In genomic region chr6:27132532-27133280, GRCh38 we compare ENCODE assay signal across 8 cellular contexts.
A peak's percentile ranks its signal among the peaks of the same experiment; 100 is the strongest.
DNase-seq lines count a peak whose midpoint lies in the region; ATAC-seq and TF ChIP-seq lines count a peak whose summit lies in the region.

No MANE protein-coding gene starts in this region.

- peak overlapping the region; percentile 78 for H2AFZ ChIP-seq in PC-9

- H3K79me2 ChIP-seq in PC-9 (ENCODE audit: low read depth) = no peaks in the 10 kb centered on the region

- BruUV-seq in PC-9 (replicated peaks; lab: Mats Ljungman, UMichigan) = no TSS peak

- intact Hi-C loops in PC-9 (cut with micrococcal nuclease; ENCODE audit: unreplicated experiment) = loop anchor here (1.0 to 10.0 kb wide), 7 partner anchors 15 to 1100 kb away; a partner anchor contains a TSS

- no peaks in the 10 kb centered on the region for H3K27me3 ChIP-seq in PC-9 (ENCODE audit: insufficient read depth, low read depth)

- no peaks in the 10 kb centered on the region for H4K20me1 ChIP-seq in PC-9 (ENCODE audit: insufficient read depth)

- H3K27ac Mint-ChIP-seq in naive B cell = no peak overlapping the region
- H3K27ac Mint-ChIP-seq in stimulated activated memory B cell treated with anti-CD40 and anti-IgM and Interleukin-4, amounts not matched to agents 10 μg/mL and 1 μg/mL and 100 μg/mL, for 72 hours = no peak overlapping the region

- peaks cover 35% of the 10 kb centered on the region for H3F3A ChIP-seq in PC-9 (ENCODE audit: insufficient read depth, low read depth)

- POLR2A ChIA-PET in PC-9 (lab: Charles Lee; ENCODE audit: unreplicated experiment) = interaction anchor here (0.5 to 3.8 kb wide), 27 partner anchors 11 to 1100 kb away, joined by 3 to 202 read pairs (median 4); a partner anchor contains a TSS

- H3K9me2 ChIP-seq in PC-9 (ENCODE audit: insufficient read depth) = no peaks in the 10 kb centered on the region

- no peaks in the 10 kb centered on the region for H3K36me3 ChIP-seq in PC-9 (ENCODE audit: low read depth)

- TF ChIP-seq CTCF in PC-9 (conservative IDR thresholded peaks at IDR 0.05) = no peak
- no peak for TF ChIP-seq CTCF in fibroblast of mammary gland (conservative IDR thresholded peaks at IDR 0.05; ENCODE audit: control insufficient read depth, insufficient read depth, low read depth, low read length)

- CTCF ChIA-PET in PC-9 (lab: Charles Lee) = interaction anchor here (0.6 kb wide), 1 partner anchor 739 kb away, joined by 3 read pairs; no protein-coding TSS in a partner anchor

- H3K27me3 Mint-ChIP-seq in naive B cell = no peaks in the 10 kb centered on the region
- H3K27me3 Mint-ChIP-seq in stimulated activated memory B cell treated with anti-CD40 and anti-IgM and Interleukin-4, amounts not matched to agents 10 μg/mL and 1 μg/mL and 100 μg/mL, for 72 hours = no peaks in the 10 kb centered on the region

- no peaks in the 10 kb centered on the region for H3K36me3 Mint-ChIP-seq in naive B cell
- H3K36me3 Mint-ChIP-seq in stimulated activated memory B cell treated with anti-CD40 and anti-IgM and Interleukin-4, amounts not matched to agents 10 μg/mL and 1 μg/mL and 100 μg/mL, for 72 hours = peaks cover 6% of the 10 kb centered on the region

- 0 out of 2 replicates have a peak, but pooled peaks cover 3% of the 10 kb centered on the region for H3K9me3 ChIP-seq in PC-9 (ENCODE audit: insufficient read depth, low read depth)

- H3K4me2 ChIP-seq in PC-9 = peak overlapping the region; percentile 87

- H3K4me1 Mint-ChIP-seq in naive B cell = peaks cover 0 to 13% (median 4%) of the 10 kb centered on the region in 3 donors
- H3K4me1 Mint-ChIP-seq in stimulated activated memory B cell treated with anti-CD40 and anti-IgM and Interleukin-4, amounts not matched to agents 10 μg/mL and 1 μg/mL and 100 μg/mL, for 72 hours = peaks cover 16% of the 10 kb centered on the region

- no peak overlapping the region for H3K4me3 Mint-ChIP-seq in naive B cell
- no peak overlapping the region for H3K4me3 Mint-ChIP-seq in stimulated activated memory B cell treated with anti-CD40 and anti-IgM and Interleukin-4, amounts not matched to agents 10 μg/mL and 1 μg/mL and 100 μg/mL, for 72 hours

- H3K27ac ChIP-seq in PC-9 = peak overlapping the region; percentile 80

- ATAC-seq in GM21737 (IDR thresholded peaks at IDR 0.05; ENCODE audit: unreplicated experiment) (peak; percentile 70), naive B cell (ENCODE audit: low read depth in 2 of 2) (peak; percentile 81 to 85)
- peak; percentile 95 for ATAC-seq in stimulated activated memory B cell treated with anti-CD40 and anti-IgM and Interleukin-4, amounts not matched to agents 10 μg/mL and 1 μg/mL and 100 μg/mL, for 72 hours

- DNase-seq in DMS53 treated with DMSO at 0.1 percent for 48 hours (lab: John Stamatoyannopoulos, UW; ENCODE audit: unreplicated experiment) = peak; percentile 92
- peak; percentile 97 for DNase-seq in KG1 (lab: John Stamatoyannopoulos, UW)
- DNase-seq in PC-9 = peak; percentile 95 to 98
- DNase-seq in activated T-cell treated with anti-CD3 and anti-CD28 coated beads, Interleukin-2, amount 50 U/mL, for 48 hours = peak; percentile 94 to 96
- peak; percentile 100 for DNase-seq in fibroblast of mammary gland (ENCODE audit: low read depth)
- DNase-seq in naive B cell = peak; percentile 95

- H3K9me3 Mint-ChIP-seq in naive B cell = peaks cover 0 to 1% (median 0%) of the 10 kb centered on the region in 7 donors
- no peaks in the 10 kb centered on the region for H3K9me3 Mint-ChIP-seq in stimulated activated memory B cell treated with anti-CD40 and anti-IgM and Interleukin-4, amounts not matched to agents 10 μg/mL and 1 μg/mL and 100 μg/mL, for 72 hours

- peaks cover 16% of the 10 kb centered on the region for H3K4me1 ChIP-seq in PC-9 (replicated peaks; ENCODE audit: insufficient read depth)

- H3K4me3 ChIP-seq in PC-9 = peak overlapping the region; percentile 74
- peak overlapping the region; percentile 81 for H3K4me3 ChIP-seq in fibroblast of mammary gland (ENCODE audit: control insufficient read depth, low read depth, low read length)

Comparison
In these comparisons a context has a peak if more than half of its experiments do, and no peak if none do; other contexts are left out.
1. Peak in every context shown above with its lines: DNase-seq, ATAC-seq, H3K4me3 ChIP-seq and H3K27ac ChIP-seq.